ENCODE assay signal across 14 cellular contexts in the genomic region with DNA sequence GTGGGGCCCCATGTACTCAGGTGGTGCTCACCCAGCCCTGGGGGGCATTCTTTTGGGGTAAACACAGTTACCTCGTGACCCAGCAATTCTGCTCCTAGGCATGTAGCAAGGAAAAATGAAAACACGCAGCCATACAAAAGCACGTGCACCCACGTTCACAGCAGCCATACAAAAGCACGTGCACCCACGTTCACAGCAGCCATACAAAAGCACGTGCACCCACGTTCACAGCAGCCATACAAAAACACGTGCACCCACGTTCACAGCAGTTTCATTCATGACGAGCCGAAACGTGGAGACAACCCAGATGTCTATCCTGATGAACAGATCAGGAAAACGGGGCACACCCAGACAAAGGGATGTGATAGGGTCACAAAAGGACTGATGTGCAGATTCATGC. TPM values are rescaled to one million over a fixed set of nuclear protein-coding genes. Genes with fewer than 3 reads are reported as not detected.
DNase-seq lines count a peak whose midpoint lies in the region; ATAC-seq and TF ChIP-seq lines count a peak whose summit lies in the region.
"Had no signal": no experiment of that assay in that cellular context is flagged by ENCODE, and none has a peak within 500 bp of the region (broad histone marks: within the 10 kb centered on the region; RNA-seq: fewer than 3 reads in every experiment).

No MANE protein-coding gene starts in this region.

- peak overlapping the region; percentile 17 for H3K14ac ChIP-seq in neuronal stem cell (ENCODE audit: low read length)

- no peak overlapping the region for H3K4ac ChIP-seq in neuronal stem cell (ENCODE audit: low read length)

- no peaks in the 10 kb centered on the region for H3K9me3 Mint-ChIP-seq in activated naive CD8-positive, alpha-beta T cell treated with anti-CD3 and anti-CD28 coated beads, Interleukin-2, amount 10 ng/mL, durations not matched to agents 7 days and 5 days
- no peaks in the 10 kb centered on the region for H3K9me3 Mint-ChIP-seq in activated naive CD8-positive, alpha-beta T cell treated with anti-CD3 and anti-CD28 coated beads for 36 hours
- H3K9me3 Mint-ChIP-seq in chondrocyte (ENCODE audit: low read depth): no peaks in the 10 kb centered on the region

- no peak overlapping the region for H3K23ac ChIP-seq in neuronal stem cell (ENCODE audit: low read depth, low read length, poor library complexity)

- H3K9ac ChIP-seq in neuronal stem cell (ENCODE audit: low read depth, low read length, poor library complexity): no peak overlapping the region
- H3K9ac ChIP-seq: BLaER1 treated with 17β-estradiol and CSF1 and Interleukin-3, amounts not matched to agents 10 nM and 100 nM had no signal

- no peaks in the 10 kb centered on the region for H3K36me3 ChIP-seq in neuronal stem cell (replicated peaks in 1 of 2; ENCODE audit: control insufficient read depth in 2 of 2, insufficient read depth in 2 of 2, low read length in 2 of 2)
- H3K36me3 ChIP-seq: BLaER1 treated with 17β-estradiol and CSF1 and Interleukin-3, amounts not matched to agents 10 nM and 100 nM; HAP-1 had no signal

- peak; percentile 17 for DNase-seq in activated naive CD8-positive, alpha-beta T cell treated with anti-CD3 and anti-CD28 coated beads, Interleukin-2, amount 10 ng/mL, durations not matched to agents 7 days and 5 days
- DNase-seq in activated naive CD8-positive, alpha-beta T cell treated with anti-CD3 and anti-CD28 coated beads for 36 hours: no peak
- DNase-seq in chondrocyte (ENCODE audit: low spot score): peak; percentile 26
- no peak for DNase-seq in neuronal stem cell (ENCODE audit: low spot score)
- no peak for DNase-seq in cerebellar cortex (ENCODE audit: low spot score)
- DNase-seq in epidermal melanocyte (ENCODE audit: insufficient read length, low spot score): no peak
- DNase-seq in HK-2 (ENCODE audit: unreplicated experiment): no peak
- DNase-seq: AML-193; CD4-positive, CD25-positive, alpha-beta regulatory T cell; DMS53; GF-D8 had no signal

- no peak overlapping the region for H2AK5ac ChIP-seq in neuronal stem cell (ENCODE audit: low read depth, low read length)

- H3K79me1 ChIP-seq in neuronal stem cell (ENCODE audit: low read depth, low read length): no peaks in the 10 kb centered on the region

- H2AFZ ChIP-seq in neuronal stem cell (ENCODE audit: low read length): no peak overlapping the region

- no CpG with 5 or more reads among the region's 14 CpGs for WGBS in neuronal stem cell (ENCODE audit: extremely low coverage in 2 of 2, insufficient read length in 2 of 2, insufficient replicate concordance in 1 of 2), 2 donors

- H3K18ac ChIP-seq in neuronal stem cell (ENCODE audit: low read length): no peak overlapping the region

- no peak overlapping the region for H3K4me3 ChIP-seq in neuronal stem cell (ENCODE audit: low read length in 2 of 2)
- H3K4me3 ChIP-seq: BLaER1 treated with 17β-estradiol and CSF1 and Interleukin-3, amounts not matched to agents 10 nM and 100 nM; HAP-1 had no signal

- H3K27ac ChIP-seq in neuronal stem cell (replicated peaks; ENCODE audit: low read length): no peak overlapping the region
- H3K27ac ChIP-seq: 22Rv1 had no signal

- H2BK12ac ChIP-seq in neuronal stem cell (ENCODE audit: low read length): no peak overlapping the region

- H2BK15ac ChIP-seq in neuronal stem cell (ENCODE audit: low read length): no peak overlapping the region

- peaks cover 2% of the 10 kb centered on the region for H3K4me1 Mint-ChIP-seq in activated naive CD8-positive, alpha-beta T cell treated with anti-CD3 and anti-CD28 coated beads, Interleukin-2, amount 10 ng/mL, durations not matched to agents 7 days and 5 days
- H3K4me1 Mint-ChIP-seq in activated naive CD8-positive, alpha-beta T cell treated with anti-CD3 and anti-CD28 coated beads for 36 hours: no peaks in the 10 kb centered on the region
- no peaks in the 10 kb centered on the region for H3K4me1 Mint-ChIP-seq in chondrocyte (ENCODE audit: low read depth)

- peaks cover 5 to 9% of the 10 kb centered on the region in 2 donors for H3K4me1 ChIP-seq in neuronal stem cell (ENCODE audit: control insufficient read depth in 2 of 2, insufficient read depth in 1 of 2, low read depth in 1 of 2, low read length in 2 of 2)
- H3K4me1 ChIP-seq: HAP-1 had no signal

- H4K8ac ChIP-seq in neuronal stem cell (ENCODE audit: low read depth, low read length): no peak overlapping the region

- no peak overlapping the region for H3K27ac Mint-ChIP-seq in activated naive CD8-positive, alpha-beta T cell treated with anti-CD3 and anti-CD28 coated beads, Interleukin-2, amount 10 ng/mL, durations not matched to agents 7 days and 5 days
- H3K27ac Mint-ChIP-seq in activated naive CD8-positive, alpha-beta T cell treated with anti-CD3 and anti-CD28 coated beads for 36 hours: no peak overlapping the region
- H3K27ac Mint-ChIP-seq in chondrocyte (ENCODE audit: unreplicated experiment): no peak overlapping the region
- H3K27ac Mint-ChIP-seq: CD4-positive, CD25-positive, alpha-beta regulatory T cell had no signal

- no peak overlapping the region for H2BK120ac ChIP-seq in neuronal stem cell (ENCODE audit: low read depth, low read length)

- H4K91ac ChIP-seq in neuronal stem cell (ENCODE audit: low read depth, low read length, poor library complexity): no peak overlapping the region

- no peaks in the 10 kb centered on the region for H3K36me3 Mint-ChIP-seq in activated naive CD8-positive, alpha-beta T cell treated with anti-CD3 and anti-CD28 coated beads, Interleukin-2, amount 10 ng/mL, durations not matched to agents 7 days and 5 days
- no peaks in the 10 kb centered on the region for H3K36me3 Mint-ChIP-seq in activated naive CD8-positive, alpha-beta T cell treated with anti-CD3 and anti-CD28 coated beads for 36 hours
- H3K36me3 Mint-ChIP-seq in chondrocyte (ENCODE audit: low read depth): no peaks in the 10 kb centered on the region
- H3K36me3 Mint-ChIP-seq: CD4-positive, CD25-positive, alpha-beta regulatory T cell had no signal

- no peak for ATAC-seq in activated naive CD8-positive, alpha-beta T cell treated with anti-CD3 and anti-CD28 coated beads, Interleukin-2, amount 10 ng/mL, durations not matched to agents 7 days and 5 days (ENCODE audit: low read depth)

- no peak overlapping the region for H3K4me2 ChIP-seq in neuronal stem cell (ENCODE audit: insufficient read depth, low read length, poor library complexity, severe bottlenecking)

- H2BK5ac ChIP-seq in neuronal stem cell (ENCODE audit: low read length): no peak overlapping the region

- peaks cover 2% of the 10 kb centered on the region for H3K27me3 Mint-ChIP-seq in activated naive CD8-positive, alpha-beta T cell treated with anti-CD3 and anti-CD28 coated beads, Interleukin-2, amount 10 ng/mL, durations not matched to agents 7 days and 5 days
- H3K27me3 Mint-ChIP-seq in activated naive CD8-positive, alpha-beta T cell treated with anti-CD3 and anti-CD28 coated beads for 36 hours: peaks cover 12% of the 10 kb centered on the region
- peaks cover 32% of the 10 kb centered on the region for H3K27me3 Mint-ChIP-seq in chondrocyte (ENCODE audit: low read depth)

- POLR2A ChIA-PET in activated naive CD8-positive, alpha-beta T cell treated with anti-CD3 and anti-CD28 coated beads, Interleukin-2, amount 10 ng/mL, durations not matched to agents 7 days and 5 days (lab: Charles Lee): no interaction called here

- no peak overlapping the region for H3K4me3 Mint-ChIP-seq in activated naive CD8-positive, alpha-beta T cell treated with anti-CD3 and anti-CD28 coated beads, Interleukin-2, amount 10 ng/mL, durations not matched to agents 7 days and 5 days
- H3K4me3 Mint-ChIP-seq in activated naive CD8-positive, alpha-beta T cell treated with anti-CD3 and anti-CD28 coated beads for 36 hours: no peak overlapping the region
- H3K4me3 Mint-ChIP-seq in chondrocyte (ENCODE audit: unreplicated experiment): no peak overlapping the region
- H3K4me3 Mint-ChIP-seq: CD4-positive, CD25-positive, alpha-beta regulatory T cell had no signal

- no peak for TF ChIP-seq CTCF in chondrocyte (IDR thresholded peaks at IDR 0.05)

- peaks cover 0 to 28% (median 0%) of the 10 kb centered on the region in 3 experiments for H3K27me3 ChIP-seq in neuronal stem cell (ENCODE audit: control insufficient read depth in 3 of 3, insufficient read depth in 3 of 3, low read depth in 1 of 3, low read length in 3 of 3)

- peaks cover 0 to 3% of the 10 kb centered on the region in 2 donors for H3K9me3 ChIP-seq in neuronal stem cell (replicated peaks in 1 of 2; ENCODE audit: control insufficient read depth in 2 of 2, insufficient read depth in 1 of 2, low read depth in 1 of 2, low read length in 2 of 2)
- H3K9me3 ChIP-seq: HAP-1 had no signal

RNA-seq across cellular contexts. Expression of a gene that starts 57.1 kb away (rescaled TPM):
- total RNA-seq in activated naive CD8-positive, alpha-beta T cell treated with anti-CD3 and anti-CD28 coated beads, Interleukin-2, amount 10 ng/mL, durations not matched to agents 7 days and 5 days: 10 to 100 TPM; 38.0 to 41.2 TPM
- 10 to 100 TPM; 47.4 to 48.3 TPM for total RNA-seq in activated naive CD8-positive, alpha-beta T cell treated with anti-CD3 and anti-CD28 coated beads for 36 hours
- total RNA-seq in chondrocyte: 39.1 to 43.6 TPM (median 41.3 TPM) in 3 replicates
- polyA plus RNA-seq in neuronal stem cell (2013, experiment 1 of 2): 33.5 TPM
- polyA plus RNA-seq in neuronal stem cell (2013, experiment 2 of 2): 33.7 TPM

Comparison
In these comparisons a context has a peak if more than half of its experiments do, and no peak if none do; other contexts are left out.
1. DNase-seq: peak in activated naive CD8-positive, alpha-beta T cell treated with anti-CD3 and anti-CD28 coated beads, Interleukin-2, amount 10 ng/mL, durations not matched to agents 7 days and 5 days (single experiment) and chondrocyte (single experiment); none in activated naive CD8-positive, alpha-beta T cell treated with anti-CD3 and anti-CD28 coated beads for 36 hours (single experiment), neuronal stem cell (single experiment), cerebellar cortex (single experiment), epidermal melanocyte (single experiment) and HK-2 (single experiment).